8 cellular contexts compared by ENCODE assay signal in the genomic region with DNA sequence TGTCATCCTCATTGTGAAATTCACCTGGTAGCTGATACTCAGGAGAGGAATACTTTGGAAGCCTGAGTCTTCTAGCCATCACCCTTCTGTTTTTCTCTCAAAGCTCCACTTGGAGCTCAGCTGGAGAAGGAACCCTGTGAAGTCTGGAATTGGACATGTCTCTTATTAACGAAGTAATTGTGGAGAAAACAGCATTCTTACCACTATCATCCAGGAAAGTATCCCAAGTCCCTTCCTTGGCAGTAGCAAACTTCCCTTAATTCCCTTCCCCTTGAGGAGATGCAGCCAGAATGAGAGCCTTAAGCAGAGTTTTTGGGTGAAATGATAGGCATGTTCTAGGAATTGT. TPM values are rescaled to one million over a fixed set of nuclear protein-coding genes. Genes with fewer than 3 reads are reported as not detected.
DNase-seq lines count a peak whose midpoint lies in the region; ATAC-seq and TF ChIP-seq lines count a peak whose summit lies in the region.

No MANE protein-coding gene starts in this region.

- TF ChIP-seq POLR2A in heart left ventricle (IDR thresholded peaks at IDR 0.05) (no peak), breast epithelium (IDR thresholded peaks at IDR 0.05) (no peak), vagina (IDR thresholded peaks at IDR 0.05) (no peak), erythroblast (IDR thresholded peaks at IDR 0.05; ENCODE audit: low read length) (no peak)

- no peaks in the 10 kb centered on the region for H3K9me3 Mint-ChIP-seq in mesothelial cell of epicardium

- no peak for ATAC-seq in heart left ventricle

- no peaks in the 10 kb centered on the region for H3K9me3 ChIP-seq in heart left ventricle
- H3K9me3 ChIP-seq in breast epithelium, result no peaks in the 10 kb centered on the region
- no peaks in the 10 kb centered on the region for H3K9me3 ChIP-seq in vagina

- H3K4me1 Mint-ChIP-seq in mesothelial cell of epicardium, result peaks cover 35% of the 10 kb centered on the region

- H3K4me1 ChIP-seq in heart left ventricle (peaks cover 0 to 35% (median 18%) of the 10 kb centered on the region in 12 donors), breast epithelium (no peaks in the 10 kb centered on the region), vagina (peaks cover 18% of the 10 kb centered on the region)

- H3K27me3 Mint-ChIP-seq in mesothelial cell of epicardium (ENCODE audit: low read depth), result no peaks in the 10 kb centered on the region

- no peak for DNase-seq in heart left ventricle
- DNase-seq in cardiac septum (ENCODE audit: low spot score), result no peak
- DNase-seq in breast epithelium (ENCODE audit: low spot score in 2 of 2), result no peak
- no peak for DNase-seq in mesothelial cell of epicardium (ENCODE audit: low spot score in 2 of 2, unreplicated experiment in 2 of 2)
- no peak for DNase-seq in vagina (ENCODE audit: extremely low spot score in 2 of 2)
- DNase-seq in AG08396 (ENCODE audit: low spot score), result no peak
- no peak for DNase-seq in erythroblast (lab: John Stamatoyannopoulos, UW)
- no peak for DNase-seq in OCI-M1 (lab: John Stamatoyannopoulos, UW)

- H3K27me3 ChIP-seq in heart left ventricle, result no peaks in the 10 kb centered on the region
- no peaks in the 10 kb centered on the region for H3K27me3 ChIP-seq in breast epithelium
- H3K27me3 ChIP-seq in vagina, result no peaks in the 10 kb centered on the region

- peaks cover 2% of the 10 kb centered on the region for H3K36me3 Mint-ChIP-seq in mesothelial cell of epicardium

- intact Hi-C loops in heart left ventricle (cut with DNase I) (loop anchor here in 9 of 10 donors (1.0 to 10.0 kb wide), 9 partner anchors 31 to 417 kb away; a partner anchor contains a TSS), cardiac septum (cut with DNase I) (loop anchor here (1.0 to 10.0 kb wide), 2 partner anchors 31 to 153 kb away; a partner anchor contains a TSS), breast epithelium (cut with DNase I; ENCODE audit: low total_unique reads) (no loop called here), vagina (cut with DNase I) (loop anchor here (1.0 kb wide), 1 partner anchor 31 kb away; a partner anchor contains a TSS)

- H3K36me3 ChIP-seq in heart left ventricle, result peaks cover 0 to 7% (median 0%) of the 10 kb centered on the region in 9 donors
- no peaks in the 10 kb centered on the region for H3K36me3 ChIP-seq in breast epithelium
- H3K36me3 ChIP-seq in vagina, result no peaks in the 10 kb centered on the region

- WGBS in heart left ventricle, 4 donors, result 0 to 9% (median 2%) methylated on average over 1 of the region's 1 CpG

- H3K27ac Mint-ChIP-seq in mesothelial cell of epicardium, result peak overlapping the region; percentile 93

- H3K4me3 ChIP-seq in heart left ventricle (peak overlapping the region; percentile 47 to 86 (median 71)), breast epithelium (peak overlapping the region; percentile 70 to 75 (median 71)), vagina (peak overlapping the region; percentile 61 to 75)

- H3K27ac ChIP-seq in heart left ventricle (peak overlapping the region; percentile 95 to 99 (median 98)), breast epithelium (peak overlapping the region; percentile 97 to 98), vagina (peak overlapping the region; percentile 93)

- peak overlapping the region; percentile 81 for H3K4me3 Mint-ChIP-seq in mesothelial cell of epicardium

- TF ChIP-seq CTCF in heart left ventricle (IDR thresholded peaks at IDR 0.05) (no peak), breast epithelium (IDR thresholded peaks at IDR 0.05) (no peak), mesothelial cell of epicardium (IDR thresholded peaks at IDR 0.05; ENCODE audit: unreplicated experiment) (no peak), vagina (IDR thresholded peaks at IDR 0.05) (no peak)

RNA-seq across cellular contexts. Expression of a gene that starts 30.7 kb away (rescaled TPM):
- total RNA-seq in heart left ventricle, result 10 to 100 TPM; 31.8 to 77.3 (median 46.8) TPM
- polyA plus RNA-seq in heart left ventricle, result 10 to 100 TPM in 1 of 2 donors, 1 to 10 TPM in 1; 6.5 to 21.1 TPM
- total RNA-seq in cardiac septum, result 57.3 TPM
- total RNA-seq in breast epithelium, result 100 to 1,000 TPM; 164 to 198 (median 174) TPM
- 188 to 194 TPM (median 192 TPM) in 3 replicates for total RNA-seq in mesothelial cell of epicardium
- 138 TPM for total RNA-seq in vagina
